1 cellular context compared by ENCODE assay signal in genomic region chr5:135033026-135033861, GRCh38.
A peak's percentile ranks its signal among the peaks of the same experiment; 100 is the strongest.
TF ChIP-seq lines count a peak whose summit lies in the region.

No MANE protein-coding gene starts in this region.

TF ChIP-seq in HepG2, 621 proteins besides CTCF, POLR2A, EP300 and RAD21 (continued from another document and continues in another):
- TF ChIP-seq EEA1 (CRISPR knock-in tag; IDR thresholded peaks at IDR 0.05; ENCODE audit: borderline replicate concordance): 0 out of 2 replicates have a peak, but pooled peaks have one; percentile 87
- TF ChIP-seq HOXA7 (CRISPR knock-in tag; IDR thresholded peaks at IDR 0.05): no peak
- TF ChIP-seq IKZF1 (IDR thresholded peaks at IDR 0.05): no peak
- no peak for TF ChIP-seq CSRNP1 (CRISPR knock-in tag; IDR thresholded peaks at IDR 0.05)
- peak; percentile 50; the same call in 1 of the 2 replicates for TF ChIP-seq KAT7 (CRISPR knock-in tag; IDR thresholded peaks at IDR 0.05; ENCODE audit: borderline replicate concordance)
- TF ChIP-seq SAP130 (CRISPR knock-in tag; IDR thresholded peaks at IDR 0.05; ENCODE audit: low read depth): peak; percentile 60
- no peak for TF ChIP-seq PPARG (CRISPR knock-in tag; conservative IDR thresholded peaks at IDR 0.05)
- TF ChIP-seq PHF5A (CRISPR knock-in tag; IDR thresholded peaks at IDR 0.05; ENCODE audit: low read depth, unreplicated experiment): no peak
- 0 out of 2 replicates have a peak, but pooled peaks have one; percentile 48 for TF ChIP-seq PCBP1 (IDR thresholded peaks at IDR 0.05; ENCODE audit: borderline replicate concordance, low read depth, low read length)
- TF ChIP-seq CCDC6 (CRISPR knock-in tag; IDR thresholded peaks at IDR 0.05): 0 out of 2 replicates have a peak, but pooled peaks have one; percentile 22
- TF ChIP-seq HNRNPLL (IDR thresholded peaks at IDR 0.05; ENCODE audit: low read depth, low read length, poor library complexity, severe bottlenecking): peak; percentile 73
- TF ChIP-seq ZGPAT (CRISPR knock-in tag; IDR thresholded peaks at IDR 0.05): peak; percentile 63; the same call in 1 of the 2 replicates
- TF ChIP-seq YEATS4 (CRISPR knock-in tag; IDR thresholded peaks at IDR 0.05; ENCODE audit: borderline replicate concordance): 0 out of 2 replicates have a peak, but pooled peaks have one; percentile 14
- TF ChIP-seq PATZ1 (CRISPR knock-in tag; IDR thresholded peaks at IDR 0.05): 0 out of 2 replicates have a peak, but pooled peaks have one; percentile 21
- peak; percentile 23; the same call in 1 of the 2 replicates for TF ChIP-seq HBP1 (CRISPR knock-in tag; IDR thresholded peaks at IDR 0.05; ENCODE audit: low read depth)
- TF ChIP-seq GRHL1 (CRISPR knock-in tag; conservative IDR thresholded peaks at IDR 0.05): no peak
- peak; percentile 81 for TF ChIP-seq KMT2A (CRISPR knock-in tag; IDR thresholded peaks at IDR 0.05)
- TF ChIP-seq SP4 (CRISPR knock-in tag; IDR thresholded peaks at IDR 0.05): no peak
- no peak for TF ChIP-seq ZNF503 (CRISPR knock-in tag; IDR thresholded peaks at IDR 0.05)
- peak; percentile 44; the same call in 1 of the 2 replicates for TF ChIP-seq POLR2G (IDR thresholded peaks at IDR 0.05; ENCODE audit: low read depth, low read length)
- no peak for TF ChIP-seq PRDM15 (CRISPR knock-in tag; IDR thresholded peaks at IDR 0.05)
- 0 out of 2 replicates have a peak, but pooled peaks have one; percentile 34 for TF ChIP-seq MXD4 (CRISPR knock-in tag; IDR thresholded peaks at IDR 0.05)
- TF ChIP-seq CEBPB (IDR thresholded peaks at IDR 0.05; ENCODE audit: borderline replicate concordance, low read depth, low read length): peak; percentile 36; the same call in 1 of the 2 replicates
- TF ChIP-seq KDM4B (CRISPR knock-in tag; IDR thresholded peaks at IDR 0.05): 0 out of 2 replicates have a peak, but pooled peaks have one; percentile 20
- TF ChIP-seq ZBTB26 (CRISPR knock-in tag; IDR thresholded peaks at IDR 0.05; ENCODE audit: borderline replicate concordance): 0 out of 2 replicates have a peak, but pooled peaks have one; percentile 25
- TF ChIP-seq ZNF160 (CRISPR knock-in tag; IDR thresholded peaks at IDR 0.05): 0 out of 2 replicates have a peak, but pooled peaks have one; percentile 37
- peak; percentile 30; the same call in 1 of the 2 replicates for TF ChIP-seq DMAP1 (CRISPR knock-in tag; IDR thresholded peaks at IDR 0.05)
- TF ChIP-seq ZNF878 (CRISPR knock-in tag; IDR thresholded peaks at IDR 0.05): no peak
- TF ChIP-seq SP5 (CRISPR knock-in tag; IDR thresholded peaks at IDR 0.05; ENCODE audit: borderline replicate concordance, low read depth): 0 out of 2 replicates have a peak, but pooled peaks have one; percentile 4
- 0 out of 2 replicates have a peak, but pooled peaks have one; percentile 37 for TF ChIP-seq CERS6 (CRISPR knock-in tag; IDR thresholded peaks at IDR 0.05)
- TF ChIP-seq ZNF253 (CRISPR knock-in tag; IDR thresholded peaks at IDR 0.05; ENCODE audit: borderline replicate concordance): no peak
- TF ChIP-seq DR1 (CRISPR knock-in tag; IDR thresholded peaks at IDR 0.05): 0 out of 2 replicates have a peak, but pooled peaks have one; percentile 35
- TF ChIP-seq STAT5B (CRISPR knock-in tag; IDR thresholded peaks at IDR 0.05): no peak
- TF ChIP-seq ZNF446 (CRISPR knock-in tag; IDR thresholded peaks at IDR 0.05): 0 out of 2 replicates have a peak, but pooled peaks have one; percentile 40
- TF ChIP-seq FOSL2 (CRISPR knock-in tag; IDR thresholded peaks at IDR 0.05): peak; percentile 5; the same call in 1 of the 2 replicates
- peak; percentile 58; the same call in 1 of the 2 replicates for TF ChIP-seq PHF21A (CRISPR knock-in tag; IDR thresholded peaks at IDR 0.05)
- peak; percentile 71; the same call in 1 of the 2 replicates for TF ChIP-seq ZNF263 (CRISPR knock-in tag; IDR thresholded peaks at IDR 0.05)
- TF ChIP-seq ZNF644 (CRISPR knock-in tag; IDR thresholded peaks at IDR 0.05; ENCODE audit: low read depth): no peak
- TF ChIP-seq ZNF772 (CRISPR knock-in tag; IDR thresholded peaks at IDR 0.05): no peak
- 0 out of 2 replicates have a peak, but pooled peaks have one; percentile 46 for TF ChIP-seq ZNF616 (CRISPR knock-in tag; IDR thresholded peaks at IDR 0.05; ENCODE audit: low read depth)
- TF ChIP-seq ZNF580 (CRISPR knock-in tag; IDR thresholded peaks at IDR 0.05; ENCODE audit: borderline replicate concordance, low read depth): no peak
- TF ChIP-seq ISL2 (CRISPR knock-in tag; IDR thresholded peaks at IDR 0.05): 0 out of 2 replicates have a peak, but pooled peaks have one; percentile 19
- TF ChIP-seq ZNF205 (CRISPR knock-in tag; IDR thresholded peaks at IDR 0.05): peak; percentile 86
